ENCODE assay signal across 14 cellular contexts in genomic region chr9:131264231-131264630, GRCh38. TPM values are rescaled to one million over a fixed set of nuclear protein-coding genes. Genes with fewer than 3 reads are reported as not detected.
DNase-seq lines count a peak whose midpoint lies in the region; ATAC-seq and TF ChIP-seq lines count a peak whose summit lies in the region.
"Had no signal": no experiment of that assay in that cellular context is flagged by ENCODE, and none has a peak within 500 bp of the region (broad histone marks: within the 10 kb centered on the region; RNA-seq: fewer than 3 reads in every experiment).

No MANE protein-coding gene starts in this region.

- peak; percentile 68 for ATAC-seq in WTC11
- ATAC-seq: Panc1 had no signal

- no peak overlapping the region for H3K9ac ChIP-seq in smooth muscle cell (ENCODE audit: low read depth)

- DNase-seq in NCI-H2171 treated with DMSO at 0.1 percent for 48 hours (lab: John Stamatoyannopoulos, UW), result peak; percentile 27
- DNase-seq in NCI-H2171 (lab: John Stamatoyannopoulos, UW), result no peak
- no peak for DNase-seq in WTC11 (ENCODE audit: low spot score)
- peak in 2 of 3 donors; percentile 38 to 39 for DNase-seq in effector memory CD4-positive, alpha-beta T cell
- DNase-seq in stimulated activated CD8-positive, alpha-beta memory T cell treated with anti-CD3 and anti-CD28 coated beads, Interleukin-4, amount 100 ng/mL, for 48 hours, result peak; percentile 48
- no peak for DNase-seq in tibial artery
- DNase-seq in brain microvascular endothelial cell, result no peak
- no peak for DNase-seq in smooth muscle cell (lab: John Stamatoyannopoulos, UW; ENCODE audit: unreplicated experiment)
- DNase-seq: EL, NCI-H1930 had no signal

- no peaks in the 10 kb centered on the region for H3K9me3 ChIP-seq in effector memory CD4-positive, alpha-beta T cell (ENCODE audit: control insufficient read depth, low read length)
- H3K9me3 ChIP-seq in tibial artery, result no peaks in the 10 kb centered on the region
- no peaks in the 10 kb centered on the region for H3K9me3 ChIP-seq in smooth muscle cell (replicated peaks; ENCODE audit: low read depth)
- H3K9me3 ChIP-seq: esophagus muscularis mucosa had no signal

- intact Hi-C loops in tibial artery (cut with DNase I; ENCODE audit: low total_unique reads), result no loop called here

- peaks cover 5% of the 10 kb centered on the region for H4K20me1 ChIP-seq in smooth muscle cell (ENCODE audit: low read depth)

- H3K4me3 ChIP-seq in effector memory CD4-positive, alpha-beta T cell (ENCODE audit: insufficient read depth, low read depth, low read length, poor library complexity, severe bottlenecking), result no peak overlapping the region
- H3K4me3 ChIP-seq in tibial artery (no peak overlapping the region), brain microvascular endothelial cell (ENCODE audit: low read depth, low read length) (no peak overlapping the region), smooth muscle cell (no peak overlapping the region)
- H3K4me3 ChIP-seq: esophagus muscularis mucosa had no signal

- H3K36me3 ChIP-seq in effector memory CD4-positive, alpha-beta T cell (ENCODE audit: control insufficient read depth, insufficient read depth, low read length), result peaks cover 37% of the 10 kb centered on the region
- H3K36me3 ChIP-seq in tibial artery (peaks cover 0 to 9% (median 8%) of the 10 kb centered on the region in 3 donors), brain microvascular endothelial cell (replicated peaks) (no peaks in the 10 kb centered on the region), smooth muscle cell (ENCODE audit: low read depth) (no peaks in the 10 kb centered on the region)

- no peak overlapping the region for H2AFZ ChIP-seq in smooth muscle cell (ENCODE audit: low read depth)

- H3K4me3 Mint-ChIP-seq in WTC11, result no peak overlapping the region
- H3K4me3 Mint-ChIP-seq: neural crest cell, type B pancreatic cell had no signal

- peaks cover 56% of the 10 kb centered on the region for H3K4me1 ChIP-seq in effector memory CD4-positive, alpha-beta T cell (ENCODE audit: control insufficient read depth, insufficient read depth, low read length, poor library complexity, severe bottlenecking)
- H3K4me1 ChIP-seq in tibial artery (no peaks in the 10 kb centered on the region), smooth muscle cell (ENCODE audit: low read depth) (no peaks in the 10 kb centered on the region)

- TF ChIP-seq CTCF in WTC11 (IDR thresholded peaks at IDR 0.05) (no peak), tibial artery (IDR thresholded peaks at IDR 0.05) (no peak), brain microvascular endothelial cell (IDR thresholded peaks at IDR 0.05; ENCODE audit: low read depth, low read length, missing control alignments) (no peak), smooth muscle cell (IDR thresholded peaks at IDR 0.05; ENCODE audit: borderline replicate concordance, insufficient read depth, poor library complexity, severe bottlenecking) (no peak)

- peak overlapping the region; percentile 54 for H3K27ac ChIP-seq in effector memory CD4-positive, alpha-beta T cell (ENCODE audit: insufficient read depth, low read length, poor library complexity, severe bottlenecking)
- H3K27ac ChIP-seq in tibial artery (no peak overlapping the region), brain microvascular endothelial cell (no peak overlapping the region), smooth muscle cell (ENCODE audit: low read depth) (no peak overlapping the region)
- H3K27ac ChIP-seq: esophagus muscularis mucosa had no signal

- H3F3A ChIP-seq in smooth muscle cell (ENCODE audit: low read depth), result no peaks in the 10 kb centered on the region

- POLR2A ChIA-PET in WTC11 (lab: Charles Lee), result no interaction called here

- in situ Hi-C loops in brain microvascular endothelial cell (cut with HindIII; ENCODE audit: low pct_ligation_motif_present, low sequenced_read_pairs), result no loop called here

- H3K4me2 ChIP-seq in smooth muscle cell, result no peak overlapping the region

- H3K27me3 ChIP-seq in effector memory CD4-positive, alpha-beta T cell (replicated peaks; ENCODE audit: control insufficient read depth, insufficient read depth, low read length, poor library complexity, severe bottlenecking), result no peaks in the 10 kb centered on the region
- H3K27me3 ChIP-seq in tibial artery (peaks cover 0 to 4% of the 10 kb centered on the region in 2 donors), brain microvascular endothelial cell (replicated peaks) (no peaks in the 10 kb centered on the region), smooth muscle cell (ENCODE audit: low read depth) (no peaks in the 10 kb centered on the region)
- H3K27me3 ChIP-seq: esophagus muscularis mucosa had no signal

- H3K79me2 ChIP-seq in smooth muscle cell (ENCODE audit: low read depth), result no peaks in the 10 kb centered on the region

- no peaks in the 10 kb centered on the region for H3K36me3 Mint-ChIP-seq in WTC11
- H3K36me3 Mint-ChIP-seq: type B pancreatic cell had no signal

- H3K27ac Mint-ChIP-seq in WTC11, result peak overlapping the region; percentile 54; the same call in 1 of the 2 replicates
- H3K27ac Mint-ChIP-seq: type B pancreatic cell had no signal

- CTCF ChIA-PET in WTC11 (lab: Charles Lee), result interaction anchor here (1.1 to 1.6 kb wide), 2 partner anchors 72 to 212 kb away, joined by 3 to 9 read pairs; no protein-coding TSS in a partner anchor

- H3K4me1 Mint-ChIP-seq in WTC11, result peaks cover 5% of the 10 kb centered on the region

- no peaks in the 10 kb centered on the region for H3K9me3 Mint-ChIP-seq in WTC11
- H3K9me3 Mint-ChIP-seq: neural crest cell, type B pancreatic cell had no signal

- H3K27me3 Mint-ChIP-seq in WTC11 (ENCODE audit: low read depth), result no peaks in the 10 kb centered on the region
- H3K27me3 Mint-ChIP-seq: type B pancreatic cell had no signal

- WGBS in smooth muscle cell (ENCODE audit: low lambda C conversion rate), result 91% methylated on average over 11 of the region's 11 CpGs

TF ChIP-seq in WTC11, 78 proteins besides CTCF, POLR2A, EP300 and RAD21:
- TF ChIP-seq ETV6 (CRISPR knock-in tag; IDR thresholded peaks at IDR 0.05), result no peak
- TF ChIP-seq, protein P1, sequence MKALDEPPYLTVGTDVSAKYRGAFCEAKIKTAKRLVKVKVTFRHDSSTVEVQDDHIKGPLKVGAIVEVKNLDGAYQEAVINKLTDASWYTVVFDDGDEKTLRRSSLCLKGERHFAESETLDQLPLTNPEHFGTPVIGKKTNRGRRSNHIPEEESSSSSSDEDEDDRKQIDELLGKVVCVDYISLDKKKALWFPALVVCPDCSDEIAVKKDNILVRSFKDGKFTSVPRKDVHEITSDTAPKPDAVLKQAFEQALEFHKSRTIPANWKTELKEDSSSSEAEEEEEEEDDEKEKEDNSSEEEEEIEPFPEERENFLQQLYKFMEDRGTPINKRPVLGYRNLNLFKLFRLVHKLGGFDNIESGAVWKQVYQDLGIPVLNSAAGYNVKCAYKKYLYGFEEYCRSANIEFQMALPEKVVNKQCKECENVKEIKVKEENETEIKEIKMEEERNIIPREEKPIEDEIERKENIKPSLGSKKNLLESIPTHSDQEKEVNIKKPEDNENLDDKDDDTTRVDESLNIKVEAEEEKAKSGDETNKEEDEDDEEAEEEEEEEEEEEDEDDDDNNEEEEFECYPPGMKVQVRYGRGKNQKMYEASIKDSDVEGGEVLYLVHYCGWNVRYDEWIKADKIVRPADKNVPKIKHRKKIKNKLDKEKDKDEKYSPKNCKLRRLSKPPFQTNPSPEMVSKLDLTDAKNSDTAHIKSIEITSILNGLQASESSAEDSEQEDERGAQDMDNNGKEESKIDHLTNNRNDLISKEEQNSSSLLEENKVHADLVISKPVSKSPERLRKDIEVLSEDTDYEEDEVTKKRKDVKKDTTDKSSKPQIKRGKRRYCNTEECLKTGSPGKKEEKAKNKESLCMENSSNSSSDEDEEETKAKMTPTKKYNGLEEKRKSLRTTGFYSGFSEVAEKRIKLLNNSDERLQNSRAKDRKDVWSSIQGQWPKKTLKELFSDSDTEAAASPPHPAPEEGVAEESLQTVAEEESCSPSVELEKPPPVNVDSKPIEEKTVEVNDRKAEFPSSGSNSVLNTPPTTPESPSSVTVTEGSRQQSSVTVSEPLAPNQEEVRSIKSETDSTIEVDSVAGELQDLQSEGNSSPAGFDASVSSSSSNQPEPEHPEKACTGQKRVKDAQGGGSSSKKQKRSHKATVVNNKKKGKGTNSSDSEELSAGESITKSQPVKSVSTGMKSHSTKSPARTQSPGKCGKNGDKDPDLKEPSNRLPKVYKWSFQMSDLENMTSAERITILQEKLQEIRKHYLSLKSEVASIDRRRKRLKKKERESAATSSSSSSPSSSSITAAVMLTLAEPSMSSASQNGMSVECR (CRISPR knock-in tag; IDR thresholded peaks at IDR 0.05; ENCODE audit: borderline replicate concordance), result no peak
- TF ChIP-seq GABPB1 (CRISPR knock-in tag; IDR thresholded peaks at IDR 0.05), result no peak
- no peak for TF ChIP-seq IRF2 (CRISPR knock-in tag; IDR thresholded peaks at IDR 0.05; ENCODE audit: borderline replicate concordance, low read depth)
- no peak for TF ChIP-seq ZNF121 (CRISPR knock-in tag; IDR thresholded peaks at IDR 0.05)
- no peak for TF ChIP-seq TCF7 (CRISPR knock-in tag; IDR thresholded peaks at IDR 0.05; ENCODE audit: low read depth)
- no peak for TF ChIP-seq ATF3 (CRISPR knock-in tag; conservative IDR thresholded peaks at IDR 0.05)
- no peak for TF ChIP-seq NFATC4 (CRISPR knock-in tag; IDR thresholded peaks at IDR 0.05)
- no peak for TF ChIP-seq EMX1 (CRISPR knock-in tag; IDR thresholded peaks at IDR 0.05)

RNA-seq across cellular contexts. Expression of gene FAM78A, which starts 12.1 kb away (rescaled TPM):
- total RNA-seq in WTC11 (2021), result 3.0 to 3.5 TPM (median 3.4 TPM) in 3 replicates
- total RNA-seq in smooth muscle cell, result 3.6 and 5.5 TPM in 2 replicates
- 3.3 and 4.2 TPM in 2 replicates for polyA plus RNA-seq in smooth muscle cell

RNA-seq across cellular contexts. Expression of gene PLPP7, which starts 25.3 kb away (rescaled TPM):
- total RNA-seq in WTC11 (2021) (4.2 to 4.9 TPM (median 4.7 TPM) in 3 replicates), smooth muscle cell (0.94 and 4.2 TPM in 2 replicates)
- polyA plus RNA-seq in smooth muscle cell, result 0.70 and 3.3 TPM in 2 replicates

Comparison
In these comparisons a context has a peak if more than half of its experiments do, and no peak if none do; other contexts are left out.
1. DNase-seq: peak in NCI-H2171 treated with DMSO at 0.1 percent for 48 hours (single experiment), effector memory CD4-positive, alpha-beta T cell (2 of 3) and stimulated activated CD8-positive, alpha-beta memory T cell treated with anti-CD3 and anti-CD28 coated beads, Interleukin-4, amount 100 ng/mL, for 48 hours (single experiment); none in NCI-H2171 (single experiment), WTC11 (single experiment), tibial artery (0 of 2), brain microvascular endothelial cell (single experiment) and smooth muscle cell (single experiment).